ENCODE assay signal across 18 cellular contexts in the genomic region with DNA sequence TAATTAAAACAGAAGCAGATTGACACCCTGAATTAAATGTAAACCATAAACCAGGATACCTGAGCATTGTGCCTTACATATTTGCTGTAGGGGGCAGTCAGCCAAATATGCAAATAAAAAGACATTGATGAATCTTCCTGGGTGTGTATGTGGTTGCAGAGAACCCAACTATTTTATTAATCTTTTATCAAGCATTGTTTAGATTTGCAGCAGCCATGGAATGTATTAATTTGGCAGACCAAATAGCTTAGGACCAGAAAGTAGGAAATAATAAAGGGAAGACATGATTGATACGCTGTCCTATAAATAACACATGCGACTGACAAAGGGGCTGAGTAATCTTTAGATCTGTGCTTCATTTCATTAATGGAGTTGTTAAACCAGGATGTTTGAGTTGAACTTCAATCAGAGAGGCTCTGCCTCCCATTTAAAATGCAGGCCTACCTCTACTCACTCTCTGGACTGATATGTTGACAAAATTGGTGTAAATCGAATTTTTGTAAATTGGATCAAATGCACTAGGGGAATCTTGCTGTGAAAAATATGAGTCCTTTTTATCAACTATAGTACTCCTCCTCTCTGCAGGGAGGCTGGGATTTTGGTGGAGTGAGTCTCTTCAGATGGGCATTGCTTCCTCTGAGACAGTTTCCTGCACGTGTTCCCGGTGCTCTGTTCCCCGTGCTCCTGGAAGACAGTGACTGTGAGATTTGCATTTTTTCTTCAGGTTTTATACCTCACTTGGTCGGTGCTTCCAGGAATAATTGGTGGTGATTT. TPM values are rescaled to one million over a fixed set of nuclear protein-coding genes. Genes with fewer than 3 reads are reported as not detected.
DNase-seq lines count a peak whose midpoint lies in the region; ATAC-seq, FAIRE-seq and TF ChIP-seq lines count a peak whose summit lies in the region.
"Had no signal": no experiment of that assay in that cellular context is flagged by ENCODE, and none has a peak within 500 bp of the region (broad histone marks: within the 10 kb centered on the region; RNA-seq: fewer than 3 reads in every experiment).

No MANE protein-coding gene starts in this region.

- H3K9me3 ChIP-seq in A673 (ENCODE audit: low read depth, low read length, poor library complexity, severe bottlenecking): no peaks in the 10 kb centered on the region
- no peaks in the 10 kb centered on the region for H3K9me3 ChIP-seq in HEK293 (ENCODE audit: control insufficient read depth, insufficient read depth, low read depth, low read length)
- H3K9me3 ChIP-seq in OCI-LY1 (ENCODE audit: low read length): no peaks in the 10 kb centered on the region
- no peaks in the 10 kb centered on the region for H3K9me3 ChIP-seq in small intestine (ENCODE audit: control insufficient read depth, low read depth)
- H3K9me3 ChIP-seq: BE2C, MG63 had no signal

- H3K9ac ChIP-seq in OCI-LY1 (ENCODE audit: low read length): no peak overlapping the region

- H3K27me3 ChIP-seq in A673 (replicated peaks; ENCODE audit: insufficient read depth, low read depth, low read length, poor library complexity) (no peaks in the 10 kb centered on the region), OCI-LY1 (ENCODE audit: insufficient read depth, low read length) (no peaks in the 10 kb centered on the region), small intestine (ENCODE audit: control insufficient read depth in 2 of 2, insufficient read depth in 2 of 2, low read length in 2 of 2) (no peaks in the 10 kb centered on the region)
- H3K27me3 ChIP-seq: BE2C had no signal

- H3K4me1 Mint-ChIP-seq in brain: peaks cover 30% of the 10 kb centered on the region
- H3K4me1 Mint-ChIP-seq: CD4-positive, alpha-beta memory T cell had no signal

- no TSS peak for BruUV-seq in A673 (replicated peaks; lab: Mats Ljungman, UMichigan)

- ATAC-seq in HG02981 (IDR thresholded peaks at IDR 0.05; ENCODE audit: unreplicated experiment): no peak
- ATAC-seq in HG03354 (IDR thresholded peaks at IDR 0.05; ENCODE audit: poor library complexity, severe bottlenecking, unreplicated experiment): no peak

- peak; percentile 50 for DNase-seq in A673 (ENCODE audit: low spot score)
- DNase-seq in stimulated activated naive CD4-positive, alpha-beta T cell (lab: John Stamatoyannopoulos, UW): no peak
- no peak for DNase-seq in small intestine
- DNase-seq: BE2C; CD4-positive, alpha-beta memory T cell; IMR-90; MG63; NCI-H1092 treated with DMSO at 0.1 percent for 48 hours; NCI-H146; NCI-H2029 treated with DMSO at 0.1 percent for 48 hours; RPMI8226; SHP77 treated with DMSO at 0.1 percent for 48 hours had no signal

- H3K27ac ChIP-seq in A673 (ENCODE audit: low read depth, low read length, poor library complexity, severe bottlenecking) (no peak overlapping the region), HEK293 (ENCODE audit: extremely low read depth, low read depth, low read length) (no peak overlapping the region), OCI-LY1 (ENCODE audit: low read depth, low read length, poor library complexity, severe bottlenecking) (peak overlapping the region; percentile 18), small intestine (ENCODE audit: low read depth in 1 of 2, low read length in 1 of 2) (no peak overlapping the region)

- peaks cover 100% of the 10 kb centered on the region for H3K79me2 ChIP-seq in OCI-LY1 (ENCODE audit: insufficient read depth, low read length)

- WGBS in small intestine, 3 donors: 70 to 84% (median 79%) methylated on average over 7 of the region's 7 CpGs

- intact Hi-C loops in A673 (cut with micrococcal nuclease; ENCODE audit: unreplicated experiment): loop anchor here (10.0 kb wide), 1 partner anchor 435 kb away; no protein-coding TSS in a partner anchor

- peak overlapping the region; percentile 17 to 65 (median 54) for H3K4me3 Mint-ChIP-seq in brain
- H3K4me3 Mint-ChIP-seq: CD4-positive, alpha-beta memory T cell had no signal

- H3K27ac Mint-ChIP-seq in brain: peak overlapping the region in 2 of 5 experiments; percentile 3 to 46
- H3K27ac Mint-ChIP-seq: CD4-positive, alpha-beta memory T cell had no signal

- H3K36me3 ChIP-seq in A673 (ENCODE audit: insufficient read depth, low read length, poor library complexity, severe bottlenecking) (no peaks in the 10 kb centered on the region), HEK293 (ENCODE audit: control insufficient read depth in 2 of 2, insufficient read depth in 1 of 2, low read length in 2 of 2) (no peaks in the 10 kb centered on the region), OCI-LY1 (ENCODE audit: insufficient read depth, low read length) (no peaks in the 10 kb centered on the region; the same call in 1 of the 2 replicates), small intestine (ENCODE audit: control insufficient read depth in 2 of 2, insufficient read depth in 2 of 2, low read length in 2 of 2) (no peaks in the 10 kb centered on the region)
- H3K36me3 ChIP-seq: BE2C, MG63 had no signal

- peak overlapping the region; percentile 24; the same call in 1 of the 2 replicates for H3K4me2 ChIP-seq in OCI-LY1 (ENCODE audit: low read length)

- no peaks in the 10 kb centered on the region for H3K36me3 Mint-ChIP-seq in brain
- H3K36me3 Mint-ChIP-seq: CD4-positive, alpha-beta memory T cell had no signal

- H4K20me1 ChIP-seq in OCI-LY1 (ENCODE audit: insufficient read depth, low read length): peaks cover 6% of the 10 kb centered on the region; the same call in 1 of the 2 replicates

- no peak overlapping the region for H3K4me3 ChIP-seq in A673 (ENCODE audit: low read depth, low read length, poor library complexity, severe bottlenecking)
- no peak overlapping the region for H3K4me3 ChIP-seq in HEK293 (ENCODE audit: low read depth, low read length)
- no peak overlapping the region for H3K4me3 ChIP-seq in OCI-LY1 (ENCODE audit: low read depth, low read length, poor library complexity, severe bottlenecking)
- H3K4me3 ChIP-seq in small intestine (ENCODE audit: low read depth in 1 of 2, low read length in 2 of 2): no peak overlapping the region
- H3K4me3 ChIP-seq: MG63 had no signal

- POLR2A ChIA-PET in A673 (lab: Charles Lee; ENCODE audit: low non-redundant PET): no interaction called here
- POLR2A ChIA-PET in HEK293 (lab: Yijun Ruan, JAX): no interaction called here

- H3K9me3 Mint-ChIP-seq in brain: no peaks in the 10 kb centered on the region
- H3K9me3 Mint-ChIP-seq: CD4-positive, alpha-beta memory T cell had no signal

- no peak for TF ChIP-seq CTCF in A673 (conservative IDR thresholded peaks at IDR 0.05; ENCODE audit: low read depth, low read length)
- TF ChIP-seq CTCF in HEK293 (tag by site-specific recombination; IDR thresholded peaks at IDR 0.05): no peak
- no peak for TF ChIP-seq CTCF in OCI-LY1 (IDR thresholded peaks at IDR 0.05; ENCODE audit: low read length)
- no peak for TF ChIP-seq CTCF in brain (conservative IDR thresholded peaks at IDR 0.05)

- H3K9me2 ChIP-seq in OCI-LY1 (ENCODE audit: low read depth, low read length): no peaks in the 10 kb centered on the region

- peaks cover 27% of the 10 kb centered on the region for H3K4me1 ChIP-seq in A673 (ENCODE audit: insufficient read depth, low read length, poor library complexity, severe bottlenecking)
- H3K4me1 ChIP-seq in HEK293 (ENCODE audit: control insufficient read depth, insufficient read depth, low read length): peaks cover 58% of the 10 kb centered on the region
- peaks cover 96% of the 10 kb centered on the region for H3K4me1 ChIP-seq in OCI-LY1 (ENCODE audit: insufficient read depth, low read length, severe bottlenecking)
- H3K4me1 ChIP-seq in small intestine (ENCODE audit: control insufficient read depth in 2 of 2, insufficient read depth in 1 of 2, low read depth in 1 of 2, low read length in 1 of 2): no peaks in the 10 kb centered on the region

- H2AFZ ChIP-seq in OCI-LY1 (ENCODE audit: low read length): no peak overlapping the region

- CTCF ChIA-PET in A673 (lab: Charles Lee): no interaction called here
- CTCF ChIA-PET in HEK293 (lab: Yijun Ruan, JAX): interaction anchor here (0.6 kb wide), 1 partner anchor 180 kb away, joined by 3 read pairs; no protein-coding TSS in a partner anchor

- H3F3A ChIP-seq in OCI-LY1 (ENCODE audit: insufficient read depth, low read length): no peaks in the 10 kb centered on the region

- no peak for FAIRE-seq in small intestine (lab: Jason Lieb, UNC)
- FAIRE-seq: HTR-8/SVneo had no signal

- H3K27me3 Mint-ChIP-seq in brain: no peaks in the 10 kb centered on the region

TF ChIP-seq in HEK293, 187 proteins besides CTCF, POLR2A, EP300 and RAD21 (continues in another document):
- TF ChIP-seq FEZF1 (tag by site-specific recombination; IDR thresholded peaks at IDR 0.05) (0 out of 2 replicates have a peak, but pooled peaks have one; percentile 8), ZNF660 (tag by site-specific recombination; IDR thresholded peaks at IDR 0.05) (peak; percentile 100), ZNF624 (tag by site-specific recombination; IDR thresholded peaks at IDR 0.05) (no peak), ZXDB (tag by site-specific recombination; IDR thresholded peaks at IDR 0.05) (0 out of 2 replicates have a peak, but pooled peaks have one; percentile 21), ZNF629 (tag by site-specific recombination; IDR thresholded peaks at IDR 0.05) (0 out of 2 replicates have a peak, but pooled peaks have one; percentile 8), ZSCAN4 (tag by site-specific recombination; IDR thresholded peaks at IDR 0.05) (no peak), ZBTB1 (tag by site-specific recombination; IDR thresholded peaks at IDR 0.05) (no peak)
- TF ChIP-seq, protein P1, sequence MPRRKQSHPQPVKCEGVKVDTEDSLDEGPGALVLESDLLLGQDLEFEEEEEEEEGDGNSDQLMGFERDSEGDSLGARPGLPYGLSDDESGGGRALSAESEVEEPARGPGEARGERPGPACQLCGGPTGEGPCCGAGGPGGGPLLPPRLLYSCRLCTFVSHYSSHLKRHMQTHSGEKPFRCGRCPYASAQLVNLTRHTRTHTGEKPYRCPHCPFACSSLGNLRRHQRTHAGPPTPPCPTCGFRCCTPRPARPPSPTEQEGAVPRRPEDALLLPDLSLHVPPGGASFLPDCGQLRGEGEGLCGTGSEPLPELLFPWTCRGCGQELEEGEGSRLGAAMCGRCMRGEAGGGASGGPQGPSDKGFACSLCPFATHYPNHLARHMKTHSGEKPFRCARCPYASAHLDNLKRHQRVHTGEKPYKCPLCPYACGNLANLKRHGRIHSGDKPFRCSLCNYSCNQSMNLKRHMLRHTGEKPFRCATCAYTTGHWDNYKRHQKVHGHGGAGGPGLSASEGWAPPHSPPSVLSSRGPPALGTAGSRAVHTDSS (tag by site-specific recombination; IDR thresholded peaks at IDR 0.05): no peak

RNA-seq across cellular contexts. Expression of gene AUTS2, which starts 11.8 kb away (rescaled TPM):
- 42.1 and 44.3 TPM in 2 replicates for total RNA-seq in A673 (2021)
- 59.9 TPM for polyA plus RNA-seq in brain (ENCODE audit: insufficient read depth, low read depth, low replicate concordance)
- 10 to 100 TPM in 1 of 3 donors, 1 to 10 TPM in 2; 4.9 to 18.4 (median 8.8) TPM for polyA plus RNA-seq in small intestine
